8 cellular contexts compared by ENCODE assay signal in the genomic region with DNA sequence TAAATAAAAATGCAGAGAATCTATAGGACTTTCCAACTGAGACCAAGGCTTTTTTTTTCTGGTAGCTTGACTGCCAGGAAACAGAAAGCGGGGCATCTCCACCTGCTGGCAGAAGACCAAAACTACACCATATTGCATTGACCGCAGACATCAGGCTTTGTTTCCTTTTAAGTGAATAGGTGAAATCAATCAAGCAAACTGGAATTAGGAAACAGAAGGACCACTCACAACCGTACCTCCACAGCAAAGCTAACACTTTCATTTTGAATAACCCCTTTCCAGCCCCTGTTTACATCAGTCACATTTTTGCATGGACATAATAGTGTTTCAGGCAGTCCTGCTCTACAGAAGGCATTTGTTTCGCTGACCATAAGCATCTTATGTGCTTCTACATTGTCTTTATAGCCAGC.
DNase-seq lines count a peak whose midpoint lies in the region; ATAC-seq and TF ChIP-seq lines count a peak whose summit lies in the region.

No MANE protein-coding gene starts in this region.

- no peaks in the 10 kb centered on the region for H3K4me1 ChIP-seq in IMR-90 (ENCODE audit: control insufficient read depth, insufficient read depth, low read length)

- no peaks in the 10 kb centered on the region for H4K20me1 ChIP-seq in IMR-90 (ENCODE audit: insufficient read depth, low read length)

- WGBS in IMR-90 (ENCODE audit: extremely low coverage in 2 of 2, insufficient read length in 1 of 2), 2 experiments: 36% methylated on average over 2 of the region's 4 CpGs; no CpG with 5 or more reads in 1 of the 2 experiments

- no peak overlapping the region for H3K4ac ChIP-seq in IMR-90 (ENCODE audit: low read depth, low read length)

- H3K36me3 ChIP-seq in IMR-90 (ENCODE audit: control insufficient read depth, insufficient read depth, low read length): no peaks in the 10 kb centered on the region

- no peak overlapping the region for H3K18ac ChIP-seq in IMR-90 (ENCODE audit: low read depth, low read length)

- H3K9ac ChIP-seq in IMR-90 (ENCODE audit: low read depth, low read length): no peak overlapping the region

- intact Hi-C loops in IMR-90 (cut with micrococcal nuclease): loop anchor here (1.0 to 5.0 kb wide), 3 partner anchors 185 to 1238 kb away; no protein-coding TSS in a partner anchor

- no peaks in the 10 kb centered on the region for H3K27me3 ChIP-seq in IMR-90 (ENCODE audit: control insufficient read depth, insufficient read depth, low read length)

- H3K4me3 Mint-ChIP-seq in immature natural killer cell: no peak overlapping the region

- TF ChIP-seq RAD21 in IMR-90 (IDR thresholded peaks at IDR 0.05; ENCODE audit: low read length): peak; percentile 67

- BruUV-seq in IMR-90 (replicated peaks; lab: Mats Ljungman, UMichigan): no TSS peak

- no peak overlapping the region for H2BK5ac ChIP-seq in IMR-90 (ENCODE audit: low read depth, low read length, poor library complexity, severe bottlenecking)

- ATAC-seq in GM19395 (IDR thresholded peaks at IDR 0.05; ENCODE audit: unreplicated experiment) (peak; percentile 89), IMR-90 (ENCODE audit: low read depth) (peak; percentile 53)

- DNase-seq in DMS 273 treated with DMSO at 0.1 percent for 48 hours (lab: John Stamatoyannopoulos, UW) (peak; percentile 31), IMR-90 (peak; percentile 31), SK-N-DZ (ENCODE audit: low spot score) (peak; percentile 27), amniotic epithelial cell (ENCODE audit: low read depth) (peak; percentile 18), immature natural killer cell (peak; percentile 21 to 40 (median 35)), dedifferentiated amniotic fluid mesenchymal stem cell (ENCODE audit: extremely low spot score) (no peak)
- DNase-seq in stimulated activated CD4-positive, alpha-beta T cell treated with anti-CD3 and anti-CD28 coated beads, Interleukin-2, amount 100 ng/mL, for 4 hours (ENCODE audit: low read depth): peak; percentile 8

- dilution Hi-C loops in IMR-90 (cut with HindIII; ENCODE audit: low sequenced_read_pairs, unreplicated experiment): no loop called here

- H3K56ac ChIP-seq in IMR-90 (ENCODE audit: extremely low read depth, insufficient read depth, low read length): no peak overlapping the region

- no peak overlapping the region for H2AK9ac ChIP-seq in IMR-90 (replicated peaks; ENCODE audit: low read depth, low read length, poor library complexity)

- no peak overlapping the region for H4K5ac ChIP-seq in IMR-90 (ENCODE audit: low read depth, low read length)

- H2BK120ac ChIP-seq in IMR-90 (ENCODE audit: low read depth, low read length): no peak overlapping the region

- no peaks in the 10 kb centered on the region for H3K4me1 Mint-ChIP-seq in immature natural killer cell

- in situ Hi-C loops in IMR-90 (cut with MboI; ENCODE audit: low sequenced_read_pairs): loop anchor here (25.0 kb wide), 1 partner anchor 1250 kb away; no protein-coding TSS in a partner anchor

- H3K9me3 Mint-ChIP-seq in immature natural killer cell: no peaks in the 10 kb centered on the region

- no peak overlapping the region for H2AK5ac ChIP-seq in IMR-90 (ENCODE audit: low read depth, low read length)

- H3K36me3 Mint-ChIP-seq in immature natural killer cell: no peaks in the 10 kb centered on the region

- no peak overlapping the region for H3K27ac ChIP-seq in IMR-90 (ENCODE audit: insufficient read depth, low read length)

- H3K4me2 ChIP-seq in IMR-90 (ENCODE audit: low read depth, low read length): no peak overlapping the region

- H2AFZ ChIP-seq in IMR-90 (replicated peaks; ENCODE audit: low read length, poor library complexity): no peak overlapping the region

- no peaks in the 10 kb centered on the region for H3K79me1 ChIP-seq in IMR-90 (ENCODE audit: low read depth in 1 of 2, low read length in 2 of 2)

- H3K27me3 Mint-ChIP-seq in immature natural killer cell (ENCODE audit: low read depth in 3 of 3): peaks cover 0 to 7% (median 2%) of the 10 kb centered on the region in 3 donors

- no peak overlapping the region for H2BK15ac ChIP-seq in IMR-90 (ENCODE audit: low read depth, low read length)

- H3K9me1 ChIP-seq in IMR-90 (ENCODE audit: insufficient read depth, low read length): no peaks in the 10 kb centered on the region

- no peak overlapping the region for H3K27ac Mint-ChIP-seq in immature natural killer cell

- no peak for TF ChIP-seq POLR2A in IMR-90 (IDR thresholded peaks at IDR 0.05; ENCODE audit: low read depth, low read length)

- CTCF ChIA-PET in IMR-90 (lab: Yijun Ruan, JAX): interaction anchor here (0.6 kb wide), 2 partner anchors 40 to 461 kb away, joined by 3 read pairs; no protein-coding TSS in a partner anchor

- no peaks in the 10 kb centered on the region for H3K9me3 ChIP-seq in IMR-90 (ENCODE audit: control insufficient read depth, insufficient read depth, low read length)

- POLR2A ChIA-PET in IMR-90 (lab: Charles Lee; ENCODE audit: unreplicated experiment): no interaction called here

- no peak overlapping the region for H2BK20ac ChIP-seq in IMR-90 (ENCODE audit: low read depth, low read length)

- peak; percentile 63 for TF ChIP-seq CTCF in IMR-90 (conservative IDR thresholded peaks at IDR 0.05; ENCODE audit: low read depth, low read length)

- H3K14ac ChIP-seq in IMR-90 (replicated peaks; ENCODE audit: low read depth, low read length): no peak overlapping the region

- H4K8ac ChIP-seq in IMR-90 (ENCODE audit: low read depth in 2 of 2, low read length in 2 of 2): no peak overlapping the region

- H3K4me3 ChIP-seq in IMR-90 (ENCODE audit: insufficient read depth, low read depth, low read length): no peak overlapping the region

- no peak overlapping the region for H3K23ac ChIP-seq in IMR-90 (ENCODE audit: low read depth, low read length)

- H4K91ac ChIP-seq in IMR-90 (ENCODE audit: insufficient read depth, low read depth, low read length): no peak overlapping the region

TF ChIP-seq in IMR-90, 13 proteins besides CTCF, POLR2A, EP300 and RAD21:
- peak; percentile 73 for TF ChIP-seq SMC3 (IDR thresholded peaks at IDR 0.05; ENCODE audit: low read depth, low read length)
- no peak for TF ChIP-seq MAFK (IDR thresholded peaks at IDR 0.05; ENCODE audit: low read depth, low read length)
